2 cellular contexts compared by ENCODE assay signal in the genomic region with DNA sequence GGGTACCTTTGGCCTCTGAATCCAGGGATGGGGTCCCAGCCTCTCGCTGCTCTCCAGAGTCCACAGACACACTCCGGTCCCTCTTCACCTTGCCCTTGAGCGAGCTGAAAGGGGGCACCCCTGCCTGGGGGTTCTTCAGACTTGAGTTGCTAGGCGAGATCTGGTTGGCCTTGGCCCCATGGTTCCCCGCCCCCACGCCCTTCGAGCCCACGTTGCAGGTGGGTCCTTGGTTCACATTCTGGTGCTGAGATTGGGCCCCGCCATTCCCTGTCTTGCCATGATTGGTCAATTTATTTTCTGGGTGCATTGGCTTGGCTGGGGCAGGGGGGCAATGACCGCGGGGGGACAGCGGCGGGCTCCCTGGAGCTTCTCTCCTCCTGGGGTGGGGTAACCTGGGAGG.
TF ChIP-seq lines count a peak whose summit lies in the region.

No MANE protein-coding gene starts in this region.

TF ChIP-seq in A549, 52 proteins besides CTCF, POLR2A, EP300 and RAD21:
- no peak for TF ChIP-seq JUN (IDR thresholded peaks at IDR 0.05)
- TF ChIP-seq, protein P1, sequence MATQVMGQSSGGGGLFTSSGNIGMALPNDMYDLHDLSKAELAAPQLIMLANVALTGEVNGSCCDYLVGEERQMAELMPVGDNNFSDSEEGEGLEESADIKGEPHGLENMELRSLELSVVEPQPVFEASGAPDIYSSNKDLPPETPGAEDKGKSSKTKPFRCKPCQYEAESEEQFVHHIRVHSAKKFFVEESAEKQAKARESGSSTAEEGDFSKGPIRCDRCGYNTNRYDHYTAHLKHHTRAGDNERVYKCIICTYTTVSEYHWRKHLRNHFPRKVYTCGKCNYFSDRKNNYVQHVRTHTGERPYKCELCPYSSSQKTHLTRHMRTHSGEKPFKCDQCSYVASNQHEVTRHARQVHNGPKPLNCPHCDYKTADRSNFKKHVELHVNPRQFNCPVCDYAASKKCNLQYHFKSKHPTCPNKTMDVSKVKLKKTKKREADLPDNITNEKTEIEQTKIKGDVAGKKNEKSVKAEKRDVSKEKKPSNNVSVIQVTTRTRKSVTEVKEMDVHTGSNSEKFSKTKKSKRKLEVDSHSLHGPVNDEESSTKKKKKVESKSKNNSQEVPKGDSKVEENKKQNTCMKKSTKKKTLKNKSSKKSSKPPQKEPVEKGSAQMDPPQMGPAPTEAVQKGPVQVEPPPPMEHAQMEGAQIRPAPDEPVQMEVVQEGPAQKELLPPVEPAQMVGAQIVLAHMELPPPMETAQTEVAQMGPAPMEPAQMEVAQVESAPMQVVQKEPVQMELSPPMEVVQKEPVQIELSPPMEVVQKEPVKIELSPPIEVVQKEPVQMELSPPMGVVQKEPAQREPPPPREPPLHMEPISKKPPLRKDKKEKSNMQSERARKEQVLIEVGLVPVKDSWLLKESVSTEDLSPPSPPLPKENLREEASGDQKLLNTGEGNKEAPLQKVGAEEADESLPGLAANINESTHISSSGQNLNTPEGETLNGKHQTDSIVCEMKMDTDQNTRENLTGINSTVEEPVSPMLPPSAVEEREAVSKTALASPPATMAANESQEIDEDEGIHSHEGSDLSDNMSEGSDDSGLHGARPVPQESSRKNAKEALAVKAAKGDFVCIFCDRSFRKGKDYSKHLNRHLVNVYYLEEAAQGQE (IDR thresholded peaks at IDR 0.05): no peak
- no peak for TF ChIP-seq CHD2 (IDR thresholded peaks at IDR 0.05; ENCODE audit: low read length, partially characterized antibody)
- TF ChIP-seq, protein P2, sequence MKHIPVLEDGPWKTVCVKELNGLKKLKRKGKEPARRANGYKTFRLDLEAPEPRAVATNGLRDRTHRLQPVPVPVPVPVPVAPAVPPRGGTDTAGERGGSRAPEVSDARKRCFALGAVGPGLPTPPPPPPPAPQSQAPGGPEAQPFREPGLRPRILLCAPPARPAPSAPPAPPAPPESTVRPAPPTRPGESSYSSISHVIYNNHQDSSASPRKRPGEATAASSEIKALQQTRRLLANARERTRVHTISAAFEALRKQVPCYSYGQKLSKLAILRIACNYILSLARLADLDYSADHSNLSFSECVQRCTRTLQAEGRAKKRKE (CRISPR knock-in tag; IDR thresholded peaks at IDR 0.05; ENCODE audit: low read depth): no peak
- no peak for TF ChIP-seq ZFP36 (IDR thresholded peaks at IDR 0.05; ENCODE audit: borderline replicate concordance, partially characterized antibody)
- no peak for TF ChIP-seq NR3C1 (IDR thresholded peaks at IDR 0.05)
- no peak for TF ChIP-seq NFE2L2 (conservative IDR thresholded peaks at IDR 0.05; ENCODE audit: low read length)
- no peak for TF ChIP-seq EHMT2 (IDR thresholded peaks at IDR 0.05; ENCODE audit: low read depth)
- no peak for TF ChIP-seq ZNF302 (CRISPR knock-in tag; IDR thresholded peaks at IDR 0.05)
- no peak for TF ChIP-seq PHF8 (IDR thresholded peaks at IDR 0.05; ENCODE audit: borderline replicate concordance, low read depth)
- no peak for TF ChIP-seq TP53 (CRISPR knock-in tag; IDR thresholded peaks at IDR 0.05)
- no peak for TF ChIP-seq POLR2AphosphoS2 (conservative IDR thresholded peaks at IDR 0.05; ENCODE audit: low read length)
- TF ChIP-seq, protein P3, sequence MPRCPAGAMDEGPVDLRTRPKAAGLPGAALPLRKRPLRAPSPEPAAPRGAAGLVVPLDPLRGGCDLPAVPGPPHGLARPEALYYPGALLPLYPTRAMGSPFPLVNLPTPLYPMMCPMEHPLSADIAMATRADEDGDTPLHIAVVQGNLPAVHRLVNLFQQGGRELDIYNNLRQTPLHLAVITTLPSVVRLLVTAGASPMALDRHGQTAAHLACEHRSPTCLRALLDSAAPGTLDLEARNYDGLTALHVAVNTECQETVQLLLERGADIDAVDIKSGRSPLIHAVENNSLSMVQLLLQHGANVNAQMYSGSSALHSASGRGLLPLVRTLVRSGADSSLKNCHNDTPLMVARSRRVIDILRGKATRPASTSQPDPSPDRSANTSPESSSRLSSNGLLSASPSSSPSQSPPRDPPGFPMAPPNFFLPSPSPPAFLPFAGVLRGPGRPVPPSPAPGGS (IDR thresholded peaks at IDR 0.05): no peak
- TF ChIP-seq, protein P4, sequence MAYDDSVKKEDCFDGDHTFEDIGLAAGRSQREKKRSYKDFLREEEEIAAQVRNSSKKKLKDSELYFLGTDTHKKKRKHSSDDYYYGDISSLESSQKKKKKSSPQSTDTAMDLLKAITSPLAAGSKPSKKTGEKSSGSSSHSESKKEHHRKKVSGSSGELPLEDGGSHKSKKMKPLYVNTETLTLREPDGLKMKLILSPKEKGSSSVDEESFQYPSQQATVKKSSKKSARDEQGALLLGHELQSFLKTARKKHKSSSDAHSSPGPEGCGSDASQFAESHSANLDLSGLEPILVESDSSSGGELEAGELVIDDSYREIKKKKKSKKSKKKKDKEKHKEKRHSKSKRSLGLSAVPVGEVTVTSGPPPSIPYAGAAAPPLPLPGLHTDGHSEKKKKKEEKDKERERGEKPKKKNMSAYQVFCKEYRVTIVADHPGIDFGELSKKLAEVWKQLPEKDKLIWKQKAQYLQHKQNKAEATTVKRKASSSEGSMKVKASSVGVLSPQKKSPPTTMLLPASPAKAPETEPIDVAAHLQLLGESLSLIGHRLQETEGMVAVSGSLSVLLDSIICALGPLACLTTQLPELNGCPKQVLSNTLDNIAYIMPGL (CRISPR knock-in tag; IDR thresholded peaks at IDR 0.05; ENCODE audit: borderline replicate concordance): no peak
TF ChIP-seq in A549: peak in this region for 0.

TF ChIP-seq in HepG2, 621 proteins besides CTCF, POLR2A, EP300 and RAD21:
- TF ChIP-seq, protein P5, sequence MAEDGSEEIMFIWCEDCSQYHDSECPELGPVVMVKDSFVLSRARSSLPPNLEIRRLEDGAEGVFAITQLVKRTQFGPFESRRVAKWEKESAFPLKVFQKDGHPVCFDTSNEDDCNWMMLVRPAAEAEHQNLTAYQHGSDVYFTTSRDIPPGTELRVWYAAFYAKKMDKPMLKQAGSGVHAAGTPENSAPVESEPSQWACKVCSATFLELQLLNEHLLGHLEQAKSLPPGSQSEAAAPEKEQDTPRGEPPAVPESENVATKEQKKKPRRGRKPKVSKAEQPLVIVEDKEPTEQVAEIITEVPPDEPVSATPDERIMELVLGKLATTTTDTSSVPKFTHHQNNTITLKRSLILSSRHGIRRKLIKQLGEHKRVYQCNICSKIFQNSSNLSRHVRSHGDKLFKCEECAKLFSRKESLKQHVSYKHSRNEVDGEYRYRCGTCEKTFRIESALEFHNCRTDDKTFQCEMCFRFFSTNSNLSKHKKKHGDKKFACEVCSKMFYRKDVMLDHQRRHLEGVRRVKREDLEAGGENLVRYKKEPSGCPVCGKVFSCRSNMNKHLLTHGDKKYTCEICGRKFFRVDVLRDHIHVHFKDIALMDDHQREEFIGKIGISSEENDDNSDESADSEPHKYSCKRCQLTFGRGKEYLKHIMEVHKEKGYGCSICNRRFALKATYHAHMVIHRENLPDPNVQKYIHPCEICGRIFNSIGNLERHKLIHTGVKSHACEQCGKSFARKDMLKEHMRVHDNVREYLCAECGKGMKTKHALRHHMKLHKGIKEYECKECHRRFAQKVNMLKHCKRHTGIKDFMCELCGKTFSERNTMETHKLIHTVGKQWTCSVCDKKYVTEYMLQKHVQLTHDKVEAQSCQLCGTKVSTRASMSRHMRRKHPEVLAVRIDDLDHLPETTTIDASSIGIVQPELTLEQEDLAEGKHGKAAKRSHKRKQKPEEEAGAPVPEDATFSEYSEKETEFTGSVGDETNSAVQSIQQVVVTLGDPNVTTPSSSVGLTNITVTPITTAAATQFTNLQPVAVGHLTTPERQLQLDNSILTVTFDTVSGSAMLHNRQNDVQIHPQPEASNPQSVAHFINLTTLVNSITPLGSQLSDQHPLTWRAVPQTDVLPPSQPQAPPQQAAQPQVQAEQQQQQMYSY (CRISPR knock-in tag; IDR thresholded peaks at IDR 0.05): no peak
- TF ChIP-seq, protein P6, sequence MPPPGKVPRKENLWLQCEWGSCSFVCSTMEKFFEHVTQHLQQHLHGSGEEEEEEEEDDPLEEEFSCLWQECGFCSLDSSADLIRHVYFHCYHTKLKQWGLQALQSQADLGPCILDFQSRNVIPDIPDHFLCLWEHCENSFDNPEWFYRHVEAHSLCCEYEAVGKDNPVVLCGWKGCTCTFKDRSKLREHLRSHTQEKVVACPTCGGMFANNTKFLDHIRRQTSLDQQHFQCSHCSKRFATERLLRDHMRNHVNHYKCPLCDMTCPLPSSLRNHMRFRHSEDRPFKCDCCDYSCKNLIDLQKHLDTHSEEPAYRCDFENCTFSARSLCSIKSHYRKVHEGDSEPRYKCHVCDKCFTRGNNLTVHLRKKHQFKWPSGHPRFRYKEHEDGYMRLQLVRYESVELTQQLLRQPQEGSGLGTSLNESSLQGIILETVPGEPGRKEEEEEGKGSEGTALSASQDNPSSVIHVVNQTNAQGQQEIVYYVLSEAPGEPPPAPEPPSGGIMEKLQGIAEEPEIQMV (CRISPR knock-in tag; IDR thresholded peaks at IDR 0.05; ENCODE audit: low read depth): no peak
- TF ChIP-seq, protein P7, sequence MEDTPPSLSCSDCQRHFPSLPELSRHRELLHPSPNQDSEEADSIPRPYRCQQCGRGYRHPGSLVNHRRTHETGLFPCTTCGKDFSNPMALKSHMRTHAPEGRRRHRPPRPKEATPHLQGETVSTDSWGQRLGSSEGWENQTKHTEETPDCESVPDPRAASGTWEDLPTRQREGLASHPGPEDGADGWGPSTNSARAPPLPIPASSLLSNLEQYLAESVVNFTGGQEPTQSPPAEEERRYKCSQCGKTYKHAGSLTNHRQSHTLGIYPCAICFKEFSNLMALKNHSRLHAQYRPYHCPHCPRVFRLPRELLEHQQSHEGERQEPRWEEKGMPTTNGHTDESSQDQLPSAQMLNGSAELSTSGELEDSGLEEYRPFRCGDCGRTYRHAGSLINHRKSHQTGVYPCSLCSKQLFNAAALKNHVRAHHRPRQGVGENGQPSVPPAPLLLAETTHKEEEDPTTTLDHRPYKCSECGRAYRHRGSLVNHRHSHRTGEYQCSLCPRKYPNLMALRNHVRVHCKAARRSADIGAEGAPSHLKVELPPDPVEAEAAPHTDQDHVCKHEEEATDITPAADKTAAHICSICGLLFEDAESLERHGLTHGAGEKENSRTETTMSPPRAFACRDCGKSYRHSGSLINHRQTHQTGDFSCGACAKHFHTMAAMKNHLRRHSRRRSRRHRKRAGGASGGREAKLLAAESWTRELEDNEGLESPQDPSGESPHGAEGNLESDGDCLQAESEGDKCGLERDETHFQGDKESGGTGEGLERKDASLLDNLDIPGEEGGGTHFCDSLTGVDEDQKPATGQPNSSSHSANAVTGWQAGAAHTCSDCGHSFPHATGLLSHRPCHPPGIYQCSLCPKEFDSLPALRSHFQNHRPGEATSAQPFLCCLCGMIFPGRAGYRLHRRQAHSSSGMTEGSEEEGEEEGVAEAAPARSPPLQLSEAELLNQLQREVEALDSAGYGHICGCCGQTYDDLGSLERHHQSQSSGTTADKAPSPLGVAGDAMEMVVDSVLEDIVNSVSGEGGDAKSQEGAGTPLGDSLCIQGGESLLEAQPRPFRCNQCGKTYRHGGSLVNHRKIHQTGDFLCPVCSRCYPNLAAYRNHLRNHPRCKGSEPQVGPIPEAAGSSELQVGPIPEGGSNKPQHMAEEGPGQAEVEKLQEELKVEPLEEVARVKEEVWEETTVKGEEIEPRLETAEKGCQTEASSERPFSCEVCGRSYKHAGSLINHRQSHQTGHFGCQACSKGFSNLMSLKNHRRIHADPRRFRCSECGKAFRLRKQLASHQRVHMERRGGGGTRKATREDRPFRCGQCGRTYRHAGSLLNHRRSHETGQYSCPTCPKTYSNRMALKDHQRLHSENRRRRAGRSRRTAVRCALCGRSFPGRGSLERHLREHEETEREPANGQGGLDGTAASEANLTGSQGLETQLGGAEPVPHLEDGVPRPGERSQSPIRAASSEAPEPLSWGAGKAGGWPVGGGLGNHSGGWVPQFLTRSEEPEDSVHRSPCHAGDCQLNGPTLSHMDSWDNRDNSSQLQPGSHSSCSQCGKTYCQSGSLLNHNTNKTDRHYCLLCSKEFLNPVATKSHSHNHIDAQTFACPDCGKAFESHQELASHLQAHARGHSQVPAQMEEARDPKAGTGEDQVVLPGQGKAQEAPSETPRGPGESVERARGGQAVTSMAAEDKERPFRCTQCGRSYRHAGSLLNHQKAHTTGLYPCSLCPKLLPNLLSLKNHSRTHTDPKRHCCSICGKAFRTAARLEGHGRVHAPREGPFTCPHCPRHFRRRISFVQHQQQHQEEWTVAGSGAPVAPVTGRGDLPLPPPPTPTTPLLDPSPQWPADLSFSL (CRISPR knock-in tag; IDR thresholded peaks at IDR 0.05): no peak
- TF ChIP-seq NFYC (CRISPR knock-in tag; IDR thresholded peaks at IDR 0.05) (no peak), ZNF264 (CRISPR knock-in tag; IDR thresholded peaks at IDR 0.05) (no peak), NONO (IDR thresholded peaks at IDR 0.05) (no peak), NONO (CRISPR knock-in tag; conservative IDR thresholded peaks at IDR 0.05) (no peak)
